Comparison of ENCODE assay signal across 30 cellular contexts in genomic region chr9:76703270-76703669, GRCh38.
DNase-seq lines count a peak whose midpoint lies in the region; ATAC-seq and TF ChIP-seq lines count a peak whose summit lies in the region.
"Had no signal": no experiment of that assay in that cellular context is flagged by ENCODE, and none has a peak within 500 bp of the region (broad histone marks: within the 10 kb centered on the region; RNA-seq: fewer than 3 reads in every experiment).

No MANE protein-coding gene starts in this region.

- no peak for ATAC-seq in activated CD8-positive, alpha-beta T cell treated with anti-CD3 and anti-CD28 coated beads, Interleukin-2, amount 10 ng/mL, durations not matched to agents 7 days and 5 days
- no peak for ATAC-seq in activated CD8-positive, alpha-beta T cell treated with anti-CD3 and anti-CD28 coated beads for 36 hours
- ATAC-seq in HG03108 (IDR thresholded peaks at IDR 0.05; ENCODE audit: unreplicated experiment) (peak; percentile 48), right cardiac atrium (peak; percentile 44 to 79)
- no peak for ATAC-seq in CD8-positive, alpha-beta T cell
- ATAC-seq: activated T-cell treated with anti-CD3 and anti-CD28 coated beads, Interleukin-2, amount 50 U/mL, for 72 hours; foreskin keratinocyte; GM12878; HCT116; T-helper 17 cell had no signal

- no peaks in the 10 kb centered on the region for H3K36me3 Mint-ChIP-seq in activated CD8-positive, alpha-beta T cell treated with anti-CD3 and anti-CD28 coated beads, Interleukin-2, amount 10 ng/mL, durations not matched to agents 7 days and 5 days (ENCODE audit: low read depth)
- H3K36me3 Mint-ChIP-seq in activated CD8-positive, alpha-beta T cell treated with anti-CD3 and anti-CD28 coated beads for 36 hours (ENCODE audit: low read depth) = no peaks in the 10 kb centered on the region
- H3K36me3 Mint-ChIP-seq in mesothelial cell of epicardium = no peaks in the 10 kb centered on the region
- H3K36me3 Mint-ChIP-seq in CD8-positive, alpha-beta T cell = no peaks in the 10 kb centered on the region

- WGBS in right cardiac atrium = 53% methylated on average over 7 of the region's 7 CpGs

- no peak for TF ChIP-seq CTCF in activated CD8-positive, alpha-beta T cell treated with anti-CD3 and anti-CD28 coated beads for 36 hours (IDR thresholded peaks at IDR 0.05)
- TF ChIP-seq CTCF in mesothelial cell of epicardium (IDR thresholded peaks at IDR 0.05; ENCODE audit: unreplicated experiment) = no peak
- no peak for TF ChIP-seq CTCF in CD8-positive, alpha-beta T cell (IDR thresholded peaks at IDR 0.05)

- intact Hi-C loops in activated CD8-positive, alpha-beta T cell treated with anti-CD3 and anti-CD28 coated beads for 36 hours (cut with micrococcal nuclease) = loop anchor here (5.0 kb wide), 1 partner anchor 41 kb away; no protein-coding TSS in a partner anchor
- intact Hi-C loops in right cardiac atrium (cut with DNase I) = loop anchor here in 2 of 4 donors (5.0 to 10.0 kb wide), 2 partner anchors 36 to 258 kb away; no protein-coding TSS in a partner anchor
- intact Hi-C loops in CD8-positive, alpha-beta T cell (cut with DNase I, micrococcal nuclease) = loop anchor here in 1 of 2 experiments (10.0 kb wide), 2 partner anchors 1438 to 1498 kb away; no protein-coding TSS in a partner anchor

- no peak overlapping the region for H3K4me3 ChIP-seq in right cardiac atrium (ENCODE audit: low read length)
- no peak overlapping the region for H3K4me3 ChIP-seq in CD8-positive, alpha-beta T cell (ENCODE audit: low read depth, low read length)
- H3K4me3 ChIP-seq: dorsolateral prefrontal cortex, esophagus squamous epithelium, GM12878, sigmoid colon, SK-N-MC, tibial nerve had no signal

- no peaks in the 10 kb centered on the region for H3K36me3 ChIP-seq in CD8-positive, alpha-beta T cell (ENCODE audit: insufficient read depth, low read length)
- H3K36me3 ChIP-seq: esophagus squamous epithelium, heart right ventricle, tibial nerve had no signal

- DNase-seq in activated CD8-positive, alpha-beta T cell treated with anti-CD3 and anti-CD28 coated beads, Interleukin-2, amount 10 ng/mL, durations not matched to agents 7 days and 5 days = no peak
- no peak for DNase-seq in activated CD8-positive, alpha-beta T cell treated with anti-CD3 and anti-CD28 coated beads for 36 hours
- DNase-seq in right cardiac atrium = peak in 2 of 3 donors; percentile 21 to 69
- peak; percentile 57 for DNase-seq in pulmonary artery endothelial cell (ENCODE audit: low read depth, low spot score)
- no peak for DNase-seq in superior temporal gyrus (ENCODE audit: extremely low spot score)
- DNase-seq in mesothelial cell of epicardium (ENCODE audit: low spot score in 2 of 2, unreplicated experiment in 2 of 2) = no peak
- DNase-seq in CD8-positive, alpha-beta T cell = no peak
- DNase-seq: ACHN; activated CD4-positive, alpha-beta T cell treated with anti-CD3 and anti-CD28 coated beads, Interleukin-2, amount 50 U/mL, for 1 hour; activated naive CD4-positive, alpha-beta T cell treated with Interleukin-2 at 50 U/mL for 16 hours; activated T-cell treated with anti-CD3 and anti-CD28 coated beads, Interleukin-2, amount 50 U/mL, for 72 hours; dorsolateral prefrontal cortex; esophagus squamous epithelium; foreskin keratinocyte; heart right ventricle; Kasumi-1; mesendoderm; NCI-H1417 treated with DMSO at 0.1 percent for 48 hours; NCI-H2029 treated with DMSO at 0.1 percent for 48 hours; NCI-H524 treated with DMSO at 0.1 percent for 48 hours; sigmoid colon; stimulated activated CD4-positive, alpha-beta T cell treated with anti-CD3 and anti-CD28 coated beads, Interleukin-4, amount 100 ng/mL, for 1 hour; T-helper 17 cell had no signal

- no peaks in the 10 kb centered on the region for H3K9me3 Mint-ChIP-seq in activated CD8-positive, alpha-beta T cell treated with anti-CD3 and anti-CD28 coated beads, Interleukin-2, amount 10 ng/mL, durations not matched to agents 7 days and 5 days (ENCODE audit: insufficient read depth)
- no peaks in the 10 kb centered on the region for H3K9me3 Mint-ChIP-seq in activated CD8-positive, alpha-beta T cell treated with anti-CD3 and anti-CD28 coated beads for 36 hours
- H3K9me3 Mint-ChIP-seq in mesothelial cell of epicardium = no peaks in the 10 kb centered on the region
- no peaks in the 10 kb centered on the region for H3K9me3 Mint-ChIP-seq in CD8-positive, alpha-beta T cell
- H3K9me3 Mint-ChIP-seq: activated T-cell treated with anti-CD3 and anti-CD28 coated beads, Interleukin-2, amount 50 U/mL, for 72 hours; central memory CD8-positive, alpha-beta T cell had no signal

- no peaks in the 10 kb centered on the region for H3K27me3 ChIP-seq in right cardiac atrium (ENCODE audit: control insufficient read depth, insufficient read depth)
- H3K27me3 ChIP-seq in CD8-positive, alpha-beta T cell (ENCODE audit: insufficient read depth, low read length) = peaks cover 3% of the 10 kb centered on the region
- H3K27me3 ChIP-seq: dorsolateral prefrontal cortex, foreskin keratinocyte, sigmoid colon, tibial nerve had no signal

- H3K4me1 Mint-ChIP-seq in activated CD8-positive, alpha-beta T cell treated with anti-CD3 and anti-CD28 coated beads, Interleukin-2, amount 10 ng/mL, durations not matched to agents 7 days and 5 days (ENCODE audit: low read depth) = peaks cover 7% of the 10 kb centered on the region
- no peaks in the 10 kb centered on the region for H3K4me1 Mint-ChIP-seq in activated CD8-positive, alpha-beta T cell treated with anti-CD3 and anti-CD28 coated beads for 36 hours (ENCODE audit: low read depth)
- peaks cover 20% of the 10 kb centered on the region for H3K4me1 Mint-ChIP-seq in mesothelial cell of epicardium
- peaks cover 4% of the 10 kb centered on the region for H3K4me1 Mint-ChIP-seq in CD8-positive, alpha-beta T cell (ENCODE audit: low read depth)
- H3K4me1 Mint-ChIP-seq: central memory CD8-positive, alpha-beta T cell had no signal

- POLR2A ChIA-PET in activated CD8-positive, alpha-beta T cell treated with anti-CD3 and anti-CD28 coated beads, Interleukin-2, amount 10 ng/mL, durations not matched to agents 7 days and 5 days (lab: Charles Lee) = no interaction called here
- POLR2A ChIA-PET in activated CD8-positive, alpha-beta T cell treated with anti-CD3 and anti-CD28 coated beads for 36 hours (lab: Charles Lee) = interaction anchor here (0.6 kb wide), 1 partner anchor 143 kb away, joined by 4 read pairs; no protein-coding TSS in a partner anchor
- POLR2A ChIA-PET in CD8-positive, alpha-beta T cell (lab: Charles Lee) = no interaction called here

- no peaks in the 10 kb centered on the region for H3K9me3 ChIP-seq in right cardiac atrium (ENCODE audit: control insufficient read depth, low read length)
- no peaks in the 10 kb centered on the region for H3K9me3 ChIP-seq in CD8-positive, alpha-beta T cell (ENCODE audit: low read length)
- H3K9me3 ChIP-seq: esophagus squamous epithelium, heart right ventricle, sigmoid colon, tibial nerve had no signal

- peak overlapping the region; percentile 5 for H3K4me3 Mint-ChIP-seq in activated CD8-positive, alpha-beta T cell treated with anti-CD3 and anti-CD28 coated beads, Interleukin-2, amount 10 ng/mL, durations not matched to agents 7 days and 5 days
- no peak overlapping the region for H3K4me3 Mint-ChIP-seq in activated CD8-positive, alpha-beta T cell treated with anti-CD3 and anti-CD28 coated beads for 36 hours
- H3K4me3 Mint-ChIP-seq in mesothelial cell of epicardium = no peak overlapping the region
- no peak overlapping the region for H3K4me3 Mint-ChIP-seq in CD8-positive, alpha-beta T cell
- H3K4me3 Mint-ChIP-seq: activated T-cell treated with anti-CD3 and anti-CD28 coated beads, Interleukin-2, amount 50 U/mL, for 72 hours; B cell; central memory CD8-positive, alpha-beta T cell; T-helper 17 cell had no signal

- no peak overlapping the region for H3K27ac ChIP-seq in right cardiac atrium (ENCODE audit: low read length)
- H3K27ac ChIP-seq in CD8-positive, alpha-beta T cell (ENCODE audit: low read depth, low read length) = no peak overlapping the region
- H3K27ac ChIP-seq: foreskin keratinocyte, SK-N-MC, tibial nerve had no signal

- no peaks in the 10 kb centered on the region for H3K4me1 ChIP-seq in right cardiac atrium (ENCODE audit: control insufficient read depth, insufficient read depth, low read length)
- H3K4me1 ChIP-seq in CD8-positive, alpha-beta T cell (ENCODE audit: insufficient read depth, low read length) = no peaks in the 10 kb centered on the region
- H3K4me1 ChIP-seq: foreskin keratinocyte, tibial nerve had no signal

- no peak overlapping the region for H3K27ac Mint-ChIP-seq in activated CD8-positive, alpha-beta T cell treated with anti-CD3 and anti-CD28 coated beads, Interleukin-2, amount 10 ng/mL, durations not matched to agents 7 days and 5 days
- no peak overlapping the region for H3K27ac Mint-ChIP-seq in activated CD8-positive, alpha-beta T cell treated with anti-CD3 and anti-CD28 coated beads for 36 hours
- H3K27ac Mint-ChIP-seq in mesothelial cell of epicardium = no peak overlapping the region
- H3K27ac Mint-ChIP-seq in CD8-positive, alpha-beta T cell = no peak overlapping the region
- H3K27ac Mint-ChIP-seq: activated T-cell treated with anti-CD3 and anti-CD28 coated beads, Interleukin-2, amount 50 U/mL, for 72 hours; B cell; T-helper 17 cell had no signal

- peaks cover 26% of the 10 kb centered on the region for H3K27me3 Mint-ChIP-seq in activated CD8-positive, alpha-beta T cell treated with anti-CD3 and anti-CD28 coated beads, Interleukin-2, amount 10 ng/mL, durations not matched to agents 7 days and 5 days (ENCODE audit: low read depth)
- peaks cover 13% of the 10 kb centered on the region for H3K27me3 Mint-ChIP-seq in activated CD8-positive, alpha-beta T cell treated with anti-CD3 and anti-CD28 coated beads for 36 hours
- peaks cover 36% of the 10 kb centered on the region for H3K27me3 Mint-ChIP-seq in mesothelial cell of epicardium (ENCODE audit: low read depth)
- H3K27me3 Mint-ChIP-seq in CD8-positive, alpha-beta T cell (ENCODE audit: low read depth) = peaks cover 15% of the 10 kb centered on the region

- CTCF ChIA-PET in activated CD8-positive, alpha-beta T cell treated with anti-CD3 and anti-CD28 coated beads, Interleukin-2, amount 10 ng/mL, durations not matched to agents 7 days and 5 days (lab: Charles Lee) = interaction anchor here (0.8 to 8.3 kb wide), 11 partner anchors 9 to 308 kb away, joined by 3 to 54 read pairs (median 4); partner anchors contain the start of genes GCNT1 and RFK
- CTCF ChIA-PET in activated CD8-positive, alpha-beta T cell treated with anti-CD3 and anti-CD28 coated beads for 36 hours (lab: Charles Lee) = interaction anchor here (1.2 to 6.7 kb wide), 9 partner anchors 9 to 308 kb away, joined by 3 to 44 read pairs (median 5); partner anchors contain the start of genes GCNT1 and RFK
- CTCF ChIA-PET in CD8-positive, alpha-beta T cell (lab: Charles Lee) = interaction anchor here (1.3 to 5.9 kb wide), 8 partner anchors 10 to 309 kb away, joined by 3 to 50 read pairs (median 12); partner anchors contain the start of gene RFK

Comparison
In these comparisons a context has a peak if more than half of its experiments do, and no peak if none do; other contexts are left out.
1. ATAC-seq: peak in HG03108 (single experiment) and right cardiac atrium (2 of 2); none in activated CD8-positive, alpha-beta T cell treated with anti-CD3 and anti-CD28 coated beads, Interleukin-2, amount 10 ng/mL, durations not matched to agents 7 days and 5 days (single experiment), activated CD8-positive, alpha-beta T cell treated with anti-CD3 and anti-CD28 coated beads for 36 hours (single experiment) and CD8-positive, alpha-beta T cell (single experiment).
2. DNase-seq: peak in right cardiac atrium (2 of 3) and pulmonary artery endothelial cell (single experiment); none in activated CD8-positive, alpha-beta T cell treated with anti-CD3 and anti-CD28 coated beads, Interleukin-2, amount 10 ng/mL, durations not matched to agents 7 days and 5 days (single experiment), activated CD8-positive, alpha-beta T cell treated with anti-CD3 and anti-CD28 coated beads for 36 hours (single experiment), superior temporal gyrus (single experiment), mesothelial cell of epicardium (0 of 2) and CD8-positive, alpha-beta T cell (0 of 7).